Comparison of ENCODE assay signal across 1 cellular context in the genomic region with DNA sequence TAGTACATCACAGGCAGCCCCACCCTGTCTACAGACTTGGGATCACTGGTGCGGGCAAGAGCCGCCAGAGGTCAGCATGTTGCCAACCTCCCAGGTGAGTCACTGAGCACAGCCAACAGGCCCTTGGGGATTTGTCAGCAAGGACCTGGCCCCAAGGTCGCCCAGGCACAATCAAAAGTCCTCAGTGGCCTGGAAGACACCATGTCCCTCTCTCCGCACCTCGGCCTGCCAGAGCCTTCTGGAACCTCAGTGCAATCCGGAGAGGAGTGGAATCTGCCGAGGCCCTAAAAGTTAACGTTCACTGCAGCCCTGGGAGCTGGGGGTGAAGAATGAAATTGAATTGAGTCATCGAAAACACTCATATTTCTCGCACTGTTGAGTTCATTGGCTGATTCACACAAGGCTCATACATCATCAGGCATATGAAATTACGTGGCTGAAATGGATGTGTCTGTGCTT.
TF ChIP-seq lines count a peak whose summit lies in the region.

No MANE protein-coding gene starts in this region.

TF ChIP-seq in WTC11, 78 proteins besides CTCF, POLR2A, EP300 and RAD21 (continued from another document):
- TF ChIP-seq, protein P1, sequence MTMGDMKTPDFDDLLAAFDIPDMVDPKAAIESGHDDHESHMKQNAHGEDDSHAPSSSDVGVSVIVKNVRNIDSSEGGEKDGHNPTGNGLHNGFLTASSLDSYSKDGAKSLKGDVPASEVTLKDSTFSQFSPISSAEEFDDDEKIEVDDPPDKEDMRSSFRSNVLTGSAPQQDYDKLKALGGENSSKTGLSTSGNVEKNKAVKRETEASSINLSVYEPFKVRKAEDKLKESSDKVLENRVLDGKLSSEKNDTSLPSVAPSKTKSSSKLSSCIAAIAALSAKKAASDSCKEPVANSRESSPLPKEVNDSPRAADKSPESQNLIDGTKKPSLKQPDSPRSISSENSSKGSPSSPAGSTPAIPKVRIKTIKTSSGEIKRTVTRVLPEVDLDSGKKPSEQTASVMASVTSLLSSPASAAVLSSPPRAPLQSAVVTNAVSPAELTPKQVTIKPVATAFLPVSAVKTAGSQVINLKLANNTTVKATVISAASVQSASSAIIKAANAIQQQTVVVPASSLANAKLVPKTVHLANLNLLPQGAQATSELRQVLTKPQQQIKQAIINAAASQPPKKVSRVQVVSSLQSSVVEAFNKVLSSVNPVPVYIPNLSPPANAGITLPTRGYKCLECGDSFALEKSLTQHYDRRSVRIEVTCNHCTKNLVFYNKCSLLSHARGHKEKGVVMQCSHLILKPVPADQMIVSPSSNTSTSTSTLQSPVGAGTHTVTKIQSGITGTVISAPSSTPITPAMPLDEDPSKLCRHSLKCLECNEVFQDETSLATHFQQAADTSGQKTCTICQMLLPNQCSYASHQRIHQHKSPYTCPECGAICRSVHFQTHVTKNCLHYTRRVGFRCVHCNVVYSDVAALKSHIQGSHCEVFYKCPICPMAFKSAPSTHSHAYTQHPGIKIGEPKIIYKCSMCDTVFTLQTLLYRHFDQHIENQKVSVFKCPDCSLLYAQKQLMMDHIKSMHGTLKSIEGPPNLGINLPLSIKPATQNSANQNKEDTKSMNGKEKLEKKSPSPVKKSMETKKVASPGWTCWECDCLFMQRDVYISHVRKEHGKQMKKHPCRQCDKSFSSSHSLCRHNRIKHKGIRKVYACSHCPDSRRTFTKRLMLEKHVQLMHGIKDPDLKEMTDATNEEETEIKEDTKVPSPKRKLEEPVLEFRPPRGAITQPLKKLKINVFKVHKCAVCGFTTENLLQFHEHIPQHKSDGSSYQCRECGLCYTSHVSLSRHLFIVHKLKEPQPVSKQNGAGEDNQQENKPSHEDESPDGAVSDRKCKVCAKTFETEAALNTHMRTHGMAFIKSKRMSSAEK (CRISPR knock-in tag; IDR thresholded peaks at IDR 0.05; ENCODE audit: borderline replicate concordance): no peak
- TF ChIP-seq, protein P2, sequence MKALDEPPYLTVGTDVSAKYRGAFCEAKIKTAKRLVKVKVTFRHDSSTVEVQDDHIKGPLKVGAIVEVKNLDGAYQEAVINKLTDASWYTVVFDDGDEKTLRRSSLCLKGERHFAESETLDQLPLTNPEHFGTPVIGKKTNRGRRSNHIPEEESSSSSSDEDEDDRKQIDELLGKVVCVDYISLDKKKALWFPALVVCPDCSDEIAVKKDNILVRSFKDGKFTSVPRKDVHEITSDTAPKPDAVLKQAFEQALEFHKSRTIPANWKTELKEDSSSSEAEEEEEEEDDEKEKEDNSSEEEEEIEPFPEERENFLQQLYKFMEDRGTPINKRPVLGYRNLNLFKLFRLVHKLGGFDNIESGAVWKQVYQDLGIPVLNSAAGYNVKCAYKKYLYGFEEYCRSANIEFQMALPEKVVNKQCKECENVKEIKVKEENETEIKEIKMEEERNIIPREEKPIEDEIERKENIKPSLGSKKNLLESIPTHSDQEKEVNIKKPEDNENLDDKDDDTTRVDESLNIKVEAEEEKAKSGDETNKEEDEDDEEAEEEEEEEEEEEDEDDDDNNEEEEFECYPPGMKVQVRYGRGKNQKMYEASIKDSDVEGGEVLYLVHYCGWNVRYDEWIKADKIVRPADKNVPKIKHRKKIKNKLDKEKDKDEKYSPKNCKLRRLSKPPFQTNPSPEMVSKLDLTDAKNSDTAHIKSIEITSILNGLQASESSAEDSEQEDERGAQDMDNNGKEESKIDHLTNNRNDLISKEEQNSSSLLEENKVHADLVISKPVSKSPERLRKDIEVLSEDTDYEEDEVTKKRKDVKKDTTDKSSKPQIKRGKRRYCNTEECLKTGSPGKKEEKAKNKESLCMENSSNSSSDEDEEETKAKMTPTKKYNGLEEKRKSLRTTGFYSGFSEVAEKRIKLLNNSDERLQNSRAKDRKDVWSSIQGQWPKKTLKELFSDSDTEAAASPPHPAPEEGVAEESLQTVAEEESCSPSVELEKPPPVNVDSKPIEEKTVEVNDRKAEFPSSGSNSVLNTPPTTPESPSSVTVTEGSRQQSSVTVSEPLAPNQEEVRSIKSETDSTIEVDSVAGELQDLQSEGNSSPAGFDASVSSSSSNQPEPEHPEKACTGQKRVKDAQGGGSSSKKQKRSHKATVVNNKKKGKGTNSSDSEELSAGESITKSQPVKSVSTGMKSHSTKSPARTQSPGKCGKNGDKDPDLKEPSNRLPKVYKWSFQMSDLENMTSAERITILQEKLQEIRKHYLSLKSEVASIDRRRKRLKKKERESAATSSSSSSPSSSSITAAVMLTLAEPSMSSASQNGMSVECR (CRISPR knock-in tag; IDR thresholded peaks at IDR 0.05; ENCODE audit: borderline replicate concordance): no peak
- TF ChIP-seq, protein P3, sequence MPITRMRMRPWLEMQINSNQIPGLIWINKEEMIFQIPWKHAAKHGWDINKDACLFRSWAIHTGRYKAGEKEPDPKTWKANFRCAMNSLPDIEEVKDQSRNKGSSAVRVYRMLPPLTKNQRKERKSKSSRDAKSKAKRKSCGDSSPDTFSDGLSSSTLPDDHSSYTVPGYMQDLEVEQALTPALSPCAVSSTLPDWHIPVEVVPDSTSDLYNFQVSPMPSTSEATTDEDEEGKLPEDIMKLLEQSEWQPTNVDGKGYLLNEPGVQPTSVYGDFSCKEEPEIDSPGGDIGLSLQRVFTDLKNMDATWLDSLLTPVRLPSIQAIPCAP (CRISPR knock-in tag; IDR thresholded peaks at IDR 0.05): no peak
